1 cellular context compared by ENCODE assay signal in the genomic region with DNA sequence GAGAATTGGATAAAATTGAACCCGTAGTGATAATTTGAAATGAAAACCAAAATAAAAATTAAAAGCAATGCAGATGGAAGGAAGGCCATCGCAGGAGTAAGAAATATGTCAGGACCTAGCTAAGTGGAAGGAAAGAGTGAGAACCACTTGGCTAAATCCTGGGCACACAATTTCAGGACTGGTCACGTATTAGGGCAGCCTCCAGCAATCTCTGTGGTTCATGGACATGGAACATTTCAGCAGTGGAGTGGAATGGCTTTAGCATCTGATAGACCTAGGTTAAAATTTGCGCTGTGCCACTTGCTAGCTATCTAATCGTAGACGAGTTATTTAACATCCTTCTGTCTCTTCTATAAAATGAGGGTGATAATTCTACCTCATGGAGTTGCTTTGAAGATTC.
TF ChIP-seq lines count a peak whose summit lies in the region.

No MANE protein-coding gene starts in this region.

TF ChIP-seq in H1, 55 proteins besides CTCF, POLR2A, EP300 and RAD21 (continued from another document):
- TF ChIP-seq MAFK (IDR thresholded peaks at IDR 0.05; ENCODE audit: low read depth, low read length) (no peak), CHD2 (IDR thresholded peaks at IDR 0.05; ENCODE audit: low read length) (no peak), JUND (IDR thresholded peaks at IDR 0.05; ENCODE audit: low read length) (no peak)
